Comparison of ENCODE assay signal across 8 cellular contexts in the genomic region with DNA sequence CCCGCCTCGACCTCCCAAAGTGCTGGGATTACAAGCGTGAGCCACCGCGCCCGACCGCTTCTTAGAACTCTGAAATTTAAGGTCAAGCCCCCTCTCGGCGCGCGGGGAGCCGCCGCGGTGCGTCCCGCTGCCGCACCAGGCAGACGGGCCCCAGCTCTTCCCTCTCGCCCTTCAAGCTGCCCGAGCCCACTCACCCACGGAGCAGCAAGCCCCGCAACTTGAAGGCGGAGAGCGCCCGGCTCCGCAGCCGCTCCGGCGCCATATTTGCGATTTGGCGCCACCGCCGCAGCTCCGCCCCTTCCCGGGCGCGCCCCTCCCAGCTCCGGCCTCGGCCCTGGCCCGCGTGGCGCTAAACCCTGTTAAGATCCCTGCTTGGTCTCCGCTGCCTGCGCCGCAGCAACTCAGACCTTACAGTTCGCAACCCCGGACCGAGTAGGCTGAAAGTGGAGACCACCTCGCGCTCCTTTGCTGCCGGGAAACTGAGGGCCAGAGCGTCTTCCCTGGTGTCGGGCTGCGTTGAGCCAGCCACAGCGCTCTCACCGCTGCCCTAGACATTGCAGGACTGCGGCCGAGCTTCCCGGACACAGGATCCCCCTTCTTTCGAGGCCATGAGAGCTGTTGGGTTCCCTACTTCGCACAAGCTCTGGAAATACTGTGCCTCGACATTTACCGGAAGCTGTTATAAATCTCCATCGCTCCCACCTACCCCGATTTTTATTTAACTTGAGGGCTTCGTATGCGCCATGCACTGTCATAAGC.
DNase-seq lines count a peak whose midpoint lies in the region; ATAC-seq and TF ChIP-seq lines count a peak whose summit lies in the region.

TSS of gene POLE2 (minus strand) at position 273 of the 759 bp plus-strand sequence. CDS start at position 262, 11 bp downstream.

- DNase-seq in NCI-H146 treated with DMSO at 0.1 percent for 48 hours (lab: John Stamatoyannopoulos, UW; ENCODE audit: unreplicated experiment) (peak; percentile 49), T-helper 22 cell (ENCODE audit: low read depth) (peak; percentile 49), astrocyte of the cerebellum (ENCODE audit: low read depth) (no peak), hippocampal formation (lab: John Stamatoyannopoulos, UW) (peak; percentile 41 to 52), retinal pigment epithelial cell (ENCODE audit: low read depth) (peak; percentile 15)

- TF ChIP-seq CTCF in astrocyte of the cerebellum (IDR thresholded peaks at IDR 0.05; ENCODE audit: low read depth, low read length, missing control alignments) (no peak), retinal pigment epithelial cell (conservative IDR thresholded peaks at IDR 0.05; ENCODE audit: low read depth, low read length) (no peak)

- peak; percentile 89 for ATAC-seq in GM18498 (IDR thresholded peaks at IDR 0.05; ENCODE audit: unreplicated experiment)
- peak; percentile 80 for ATAC-seq in HG02763 (IDR thresholded peaks at IDR 0.05; ENCODE audit: unreplicated experiment)
- no peak for ATAC-seq in GM21515 (IDR thresholded peaks at IDR 0.05; ENCODE audit: unreplicated experiment)

- in situ Hi-C loops in astrocyte of the cerebellum (cut with HindIII; ENCODE audit: low sequenced_read_pairs), result no loop called here

- H3K4me3 ChIP-seq in astrocyte of the cerebellum (ENCODE audit: low read depth, low read length) (peak within 1 kb of the TSS; percentile 68), retinal pigment epithelial cell (ENCODE audit: low read length) (peak within 1 kb of the TSS; percentile 69)
